In genomic region chr20:43388267-43389081, GRCh38 we compare ENCODE assay signal across 12 cellular contexts.
A peak's percentile ranks its signal among the peaks of the same experiment; 100 is the strongest.
DNase-seq lines count a peak whose midpoint lies in the region; TF ChIP-seq lines count a peak whose summit lies in the region.
"Had no signal": no experiment of that assay in that cellular context is flagged by ENCODE, and none has a peak within 500 bp of the region (broad histone marks: within the 10 kb centered on the region; RNA-seq: fewer than 3 reads in every experiment).

No MANE protein-coding gene starts in this region.

- TF ChIP-seq POLR2A in spleen (IDR thresholded peaks at IDR 0.05), result no peak

- H3K4me3 ChIP-seq in fibroblast of lung (replicated peaks in 1 of 4; ENCODE audit: control extremely low read depth in 1 of 4, insufficient read depth in 1 of 4, low read depth in 3 of 4, low read length in 4 of 4) (no peak overlapping the region), spleen (no peak overlapping the region)

- H3K4me1 ChIP-seq in fibroblast of lung (ENCODE audit: control insufficient read depth, extremely low read depth, insufficient read depth, low read length) (no peaks in the 10 kb centered on the region), spleen (no peaks in the 10 kb centered on the region)

- TF ChIP-seq CTCF in fibroblast of lung (conservative IDR thresholded peaks at IDR 0.05 in 1 of 2, IDR thresholded peaks at IDR 0.05 in 1 of 2; ENCODE audit: low read depth in 1 of 2, low read length in 2 of 2) (no peak), GM20000 (IDR thresholded peaks at IDR 0.05; ENCODE audit: extremely low read depth, missing control alignments) (no peak), spleen (IDR thresholded peaks at IDR 0.05 in 8 of 11, conservative IDR thresholded peaks at IDR 0.05 in 3 of 11) (no peak)

- H3K9ac ChIP-seq in fibroblast of lung (ENCODE audit: insufficient read depth, low read length), result no peak overlapping the region

- H2AFZ ChIP-seq in fibroblast of lung (ENCODE audit: low read length), result peak overlapping the region; percentile 30

- no peaks in the 10 kb centered on the region for H3K9me3 ChIP-seq in fibroblast of lung (ENCODE audit: control insufficient read depth, insufficient read depth, low read depth, low read length)
- H3K9me3 ChIP-seq in spleen, result peaks cover 0 to 15% (median under 1%) of the 10 kb centered on the region in 8 donors

- H3K27ac ChIP-seq in fibroblast of lung (ENCODE audit: insufficient read depth, low read length), result no peak overlapping the region
- H3K27ac ChIP-seq in spleen, result no peak overlapping the region

- 43 to 55% (median 46%) methylated on average over 16 of the region's 16 CpGs for WGBS in spleen, 5 donors

- H3K4me2 ChIP-seq in fibroblast of lung (ENCODE audit: extremely low read depth, insufficient read depth, low read length), result peak overlapping the region; percentile 25

- H3K27me3 ChIP-seq in fibroblast of lung (ENCODE audit: control insufficient read depth, insufficient read depth, low read length) (no peaks in the 10 kb centered on the region), spleen (replicated peaks in 1 of 7) (peaks cover 0 to 70% (median 12%) of the 10 kb centered on the region in 7 donors)

- no peaks in the 10 kb centered on the region for H3K79me2 ChIP-seq in fibroblast of lung (ENCODE audit: control insufficient read depth, insufficient read depth, low read length)

- no peaks in the 10 kb centered on the region for H4K20me1 ChIP-seq in fibroblast of lung (ENCODE audit: control insufficient read depth, extremely low read depth, insufficient read depth, low read length)

- H3K36me3 ChIP-seq in fibroblast of lung (ENCODE audit: control insufficient read depth, insufficient read depth, low read length) (no peaks in the 10 kb centered on the region), spleen (no peaks in the 10 kb centered on the region)

- DNase-seq in stimulated activated CD4-positive, alpha-beta T cell treated with anti-CD3 and anti-CD28 coated beads, Interleukin-15, amount 100 ng/mL, for 24 hours, result peak; percentile 15
- no peak for DNase-seq in stimulated activated CD4-positive, alpha-beta T cell treated with anti-CD3 and anti-CD28 coated beads, Interleukin-4, amount 100 ng/mL, for 4 hours
- peak in 1 of 2 donors; percentile 27 for DNase-seq in fibroblast of lung (ENCODE audit: low read depth in 2 of 2)
- peak; percentile 56 for DNase-seq in mucosa of gallbladder (ENCODE audit: low spot score)
- no peak for DNase-seq in DMS 273 treated with DMSO at 0.1 percent for 48 hours (lab: John Stamatoyannopoulos, UW)
- DNase-seq in GM20000 (ENCODE audit: low spot score), result no peak
- DNase-seq in spleen, result no peak
- DNase-seq in NCI-H2029 (lab: John Stamatoyannopoulos, UW), result no peak
- DNase-seq: activated T-cell treated with anti-CD3 and anti-CD28 coated beads, Interleukin-2, amount 50 U/mL, for 4 hours; amniotic stem cell; DMS79; effector CD8-positive, alpha-beta T cell had no signal

- intact Hi-C loops in spleen (cut with DNase I; ENCODE audit: low total_unique reads), result no loop called here

Comparison
In these comparisons a context has a peak if more than half of its experiments do, and no peak if none do; other contexts are left out.
1. DNase-seq: peak in stimulated activated CD4-positive, alpha-beta T cell treated with anti-CD3 and anti-CD28 coated beads, Interleukin-15, amount 100 ng/mL, for 24 hours (single experiment) and mucosa of gallbladder (single experiment); none in stimulated activated CD4-positive, alpha-beta T cell treated with anti-CD3 and anti-CD28 coated beads, Interleukin-4, amount 100 ng/mL, for 4 hours (0 of 2), DMS 273 treated with DMSO at 0.1 percent for 48 hours (single experiment), GM20000 (single experiment), spleen (single experiment) and NCI-H2029 (single experiment).